ENCODE assay signal across 18 cellular contexts in the genomic region with DNA sequence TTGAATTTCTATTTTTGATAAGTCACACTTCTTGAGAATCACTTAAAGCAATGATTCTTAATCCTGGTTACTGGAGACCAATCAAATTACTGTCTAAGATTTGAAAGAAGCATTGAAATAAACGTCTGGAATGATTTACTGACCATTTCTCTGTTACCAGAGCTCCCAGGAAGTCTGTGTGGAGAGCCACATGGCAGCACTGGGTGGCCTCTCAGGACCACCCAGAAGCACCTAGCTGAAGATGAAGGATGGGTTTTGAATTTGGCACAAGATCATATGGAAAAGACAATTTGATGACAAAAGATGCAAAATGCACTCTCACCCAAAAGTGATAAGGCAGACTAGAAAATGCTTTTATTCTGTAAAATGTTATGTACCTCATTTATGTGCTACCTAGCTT. TPM values are rescaled to one million over a fixed set of nuclear protein-coding genes. Genes with fewer than 3 reads are reported as not detected.
A peak's percentile ranks its signal among the peaks of the same experiment; 100 is the strongest.
DNase-seq lines count a peak whose midpoint lies in the region; ATAC-seq lines count a peak whose summit lies in the region.
"Had no signal": no experiment of that assay in that cellular context is flagged by ENCODE, and none has a peak within 500 bp of the region (broad histone marks: within the 10 kb centered on the region; RNA-seq: fewer than 3 reads in every experiment).

No MANE protein-coding gene starts in this region.

- H3K4me1 ChIP-seq in SJSA1 (replicated peaks): peaks cover 51% of the 10 kb centered on the region
- H3K4me1 ChIP-seq: A549 had no signal

- peak overlapping the region; percentile 90 for H3K27ac ChIP-seq in SJSA1
- H3K27ac ChIP-seq: 22Rv1, A549, C4-2B had no signal

- H3K27me3 Mint-ChIP-seq in T-helper 1 cell treated with Interleukin-12 subunit alpha and Interleukin-12 subunit beta and Interleukin-4 antibody, amounts not matched to agents 30 μg/mL and 1 μg/mL, for 36 hours (ENCODE audit: low read depth): no peaks in the 10 kb centered on the region
- H3K27me3 Mint-ChIP-seq in activated T-cell treated with anti-CD3 and anti-CD28 coated beads, Interleukin-2, amount 50 U/mL, for 24 hours: no peaks in the 10 kb centered on the region
- H3K27me3 Mint-ChIP-seq in memory B cell: no peaks in the 10 kb centered on the region
- H3K27me3 Mint-ChIP-seq: CD4-positive, alpha-beta memory T cell had no signal

- H3K9me3 ChIP-seq in SJSA1 (replicated peaks): no peaks in the 10 kb centered on the region
- H3K9me3 ChIP-seq: A549 had no signal

- peaks cover 3% of the 10 kb centered on the region for H3K4me1 Mint-ChIP-seq in T-helper 1 cell treated with Interleukin-12 subunit alpha and Interleukin-12 subunit beta and Interleukin-4 antibody, amounts not matched to agents 30 μg/mL and 1 μg/mL, for 36 hours (ENCODE audit: low read depth)
- no peaks in the 10 kb centered on the region for H3K4me1 Mint-ChIP-seq in activated T-cell treated with anti-CD3 and anti-CD28 coated beads, Interleukin-2, amount 50 U/mL, for 24 hours (ENCODE audit: low read depth)
- H3K4me1 Mint-ChIP-seq in memory B cell: no peaks in the 10 kb centered on the region

- DNase-seq in T-helper 1 cell (no peak), activated T-cell treated with anti-CD3 and anti-CD28 coated beads for 4 hours (no peak), SJSA1 (ENCODE audit: low read depth in 1 of 2, low spot score in 2 of 2) (peak; percentile 85 to 88), memory B cell (ENCODE audit: low spot score in 2 of 2) (no peak), NCI-H526 treated with DMSO at 0.1 percent for 48 hours (lab: John Stamatoyannopoulos, UW) (no peak)
- DNase-seq in activated T-cell treated with anti-CD3 and anti-CD28 coated beads, Interleukin-2, amount 50 U/mL, for 24 hours: no peak
- DNase-seq: AML-193; CD4-positive, alpha-beta memory T cell; DMS153; DMS79; GDM1; GOT3; H7 had no signal

- H3K36me3 Mint-ChIP-seq in T-helper 1 cell treated with Interleukin-12 subunit alpha and Interleukin-12 subunit beta and Interleukin-4 antibody, amounts not matched to agents 30 μg/mL and 1 μg/mL, for 36 hours (ENCODE audit: low read depth): peaks cover 43% of the 10 kb centered on the region
- peaks cover 99% of the 10 kb centered on the region for H3K36me3 Mint-ChIP-seq in activated T-cell treated with anti-CD3 and anti-CD28 coated beads, Interleukin-2, amount 50 U/mL, for 24 hours (ENCODE audit: low read depth)
- H3K36me3 Mint-ChIP-seq in memory B cell: peaks cover 50% of the 10 kb centered on the region

- no peaks in the 10 kb centered on the region for H3K9me3 Mint-ChIP-seq in T-helper 1 cell treated with Interleukin-12 subunit alpha and Interleukin-12 subunit beta and Interleukin-4 antibody, amounts not matched to agents 30 μg/mL and 1 μg/mL, for 36 hours
- H3K9me3 Mint-ChIP-seq in activated T-cell treated with anti-CD3 and anti-CD28 coated beads, Interleukin-2, amount 50 U/mL, for 24 hours: no peaks in the 10 kb centered on the region
- no peaks in the 10 kb centered on the region for H3K9me3 Mint-ChIP-seq in memory B cell
- H3K9me3 Mint-ChIP-seq: CD4-positive, alpha-beta memory T cell had no signal

- no peaks in the 10 kb centered on the region for H3K27me3 ChIP-seq in SJSA1 (replicated peaks)

- no peak overlapping the region for H3K4me3 ChIP-seq in SJSA1
- H3K4me3 ChIP-seq: A549 had no signal

- H3K36me3 ChIP-seq in SJSA1: peaks cover 96% of the 10 kb centered on the region

- H3K4me3 Mint-ChIP-seq in T-helper 1 cell treated with Interleukin-12 subunit alpha and Interleukin-12 subunit beta and Interleukin-4 antibody, amounts not matched to agents 30 μg/mL and 1 μg/mL, for 36 hours: no peak overlapping the region
- H3K4me3 Mint-ChIP-seq in activated T-cell treated with anti-CD3 and anti-CD28 coated beads, Interleukin-2, amount 50 U/mL, for 24 hours: no peak overlapping the region
- H3K4me3 Mint-ChIP-seq in memory B cell: no peak overlapping the region

- H3K27ac Mint-ChIP-seq in T-helper 1 cell treated with Interleukin-12 subunit alpha and Interleukin-12 subunit beta and Interleukin-4 antibody, amounts not matched to agents 30 μg/mL and 1 μg/mL, for 36 hours: peak overlapping the region; percentile 50
- H3K27ac Mint-ChIP-seq in activated T-cell treated with anti-CD3 and anti-CD28 coated beads, Interleukin-2, amount 50 U/mL, for 24 hours: peak overlapping the region; percentile 45
- peak overlapping the region; percentile 25 for H3K27ac Mint-ChIP-seq in memory B cell

- ATAC-seq in memory B cell (ENCODE audit: low read depth): no peak
- ATAC-seq in HG02610 (IDR thresholded peaks at IDR 0.05; ENCODE audit: unreplicated experiment): no peak
- ATAC-seq: A549 had no signal

RNA-seq across cellular contexts. Expression of a gene that starts 30.4 kb away (rescaled TPM):
- total RNA-seq in SJSA1 (2014; rRNA removed; shearing (Covaris generic)): 172 and 186 TPM in 2 replicates

Comparison
In these comparisons a context has a peak if more than half of its experiments do, and no peak if none do; other contexts are left out.
1. DNase-seq: peak in SJSA1 (2 of 2); none in T-helper 1 cell (0 of 5), activated T-cell treated with anti-CD3 and anti-CD28 coated beads, Interleukin-2, amount 50 U/mL, for 24 hours (single experiment), activated T-cell treated with anti-CD3 and anti-CD28 coated beads for 4 hours (single experiment), memory B cell (0 of 2) and NCI-H526 treated with DMSO at 0.1 percent for 48 hours (single experiment).
2. Peak in every context shown above with its lines, with median percentiles within 50 percentile points of each other: H3K27ac Mint-ChIP-seq.